22 cellular contexts compared by ENCODE assay signal in genomic region chr3:21638488-21638887, GRCh38.
"Had no signal": no experiment of that assay in that cellular context is flagged by ENCODE, and none has a peak within 500 bp of the region (broad histone marks: within the 10 kb centered on the region; RNA-seq: fewer than 3 reads in every experiment).

No MANE protein-coding gene starts in this region.

- FAIRE-seq: colon, endothelial cell of umbilical vein, frontal cortex, kidney had no signal

- H3K27me3 Mint-ChIP-seq: naive B cell had no signal

- ATAC-seq: foreskin keratinocyte, gastroesophageal sphincter, heart left ventricle, left lung, left ventricle myocardium superior, lower lobe of right lung, mucosa of descending colon had no signal

- H3K27ac Mint-ChIP-seq: immature natural killer cell, mesothelial cell of epicardium, naive B cell had no signal

- DNase-seq: dermis blood vessel endothelial cell; dorsolateral prefrontal cortex; effector CD4-positive, alpha-beta T cell; effector memory CD4-positive, alpha-beta T cell; foreskin keratinocyte; heart left ventricle; hypothalamus; immature natural killer cell; islet precursor cell; kidney; kidney glomerular epithelial cell; left lung; left ventricle myocardium superior; lower lobe of right lung; mesenchymal stem cell; mucosa of descending colon; naive B cell had no signal

- H3K36me3 Mint-ChIP-seq: mesothelial cell of epicardium, naive B cell had no signal

- H3K4me3 Mint-ChIP-seq: immature natural killer cell, mesothelial cell of epicardium, naive B cell had no signal

- H3K4me1 Mint-ChIP-seq: immature natural killer cell, mesothelial cell of epicardium, naive B cell had no signal
